ENCODE assay signal across 10 cellular contexts in the genomic region with DNA sequence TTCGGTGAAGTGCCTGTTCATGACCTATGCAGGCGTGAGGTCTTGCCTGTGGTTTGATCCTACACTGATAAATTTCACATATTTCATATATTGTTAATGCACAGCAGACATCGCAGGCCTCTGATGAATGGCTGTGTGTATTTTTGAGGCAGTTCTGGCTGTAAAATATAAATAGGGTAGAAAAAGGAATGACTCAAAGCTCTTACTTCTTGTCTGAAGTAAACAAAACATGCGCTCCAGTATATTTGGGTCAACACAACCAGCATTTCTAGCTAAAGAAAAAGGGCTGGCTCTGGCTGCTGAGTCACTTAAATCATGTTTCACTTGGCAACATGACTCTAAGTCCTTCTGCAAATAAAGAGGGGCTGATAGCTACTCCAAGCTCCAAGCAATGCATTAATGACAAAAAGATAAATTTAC. TPM values are rescaled to one million over a fixed set of nuclear protein-coding genes. Genes with fewer than 3 reads are reported as not detected.
DNase-seq lines count a peak whose midpoint lies in the region; ATAC-seq and TF ChIP-seq lines count a peak whose summit lies in the region.
"Had no signal": no experiment of that assay in that cellular context is flagged by ENCODE, and none has a peak within 500 bp of the region (broad histone marks: within the 10 kb centered on the region; RNA-seq: fewer than 3 reads in every experiment).

No MANE protein-coding gene starts in this region.

- DNase-seq in EL: peak; percentile 63
- peak; percentile 57 for DNase-seq in NCI-H774 (lab: John Stamatoyannopoulos, UW)
- peak; percentile 88 for DNase-seq in fibroblast of mammary gland (ENCODE audit: low read depth)
- peak; percentile 81 for DNase-seq in renal cortical epithelial cell (ENCODE audit: low read depth)
- DNase-seq in NCI-H187 treated with DMSO at 0.1 percent for 48 hours (lab: John Stamatoyannopoulos, UW): no peak
- DNase-seq in activated naive CD4-positive, alpha-beta T cell treated with anti-CD3 and anti-CD28 coated beads for 36 hours: no peak
- DNase-seq: activated CD8-positive, alpha-beta memory T cell treated with anti-CD3 and anti-CD28 coated beads for 24 hours; NCI-H69 had no signal

- no peak overlapping the region for H3K27ac Mint-ChIP-seq in activated naive CD4-positive, alpha-beta T cell treated with anti-CD3 and anti-CD28 coated beads for 36 hours

- peaks cover under 1% of the 10 kb centered on the region for H3K27me3 Mint-ChIP-seq in activated naive CD4-positive, alpha-beta T cell treated with anti-CD3 and anti-CD28 coated beads for 36 hours (ENCODE audit: low read depth)

- H3K4me1 Mint-ChIP-seq in activated naive CD4-positive, alpha-beta T cell treated with anti-CD3 and anti-CD28 coated beads for 36 hours (ENCODE audit: low read depth): peaks cover 5% of the 10 kb centered on the region

- intact Hi-C loops in activated naive CD4-positive, alpha-beta T cell treated with anti-CD3 and anti-CD28 coated beads for 36 hours (cut with micrococcal nuclease): no loop called here

- no peaks in the 10 kb centered on the region for H3K36me3 Mint-ChIP-seq in activated naive CD4-positive, alpha-beta T cell treated with anti-CD3 and anti-CD28 coated beads for 36 hours (ENCODE audit: low read depth)

- no peaks in the 10 kb centered on the region for H3K9me3 Mint-ChIP-seq in activated naive CD4-positive, alpha-beta T cell treated with anti-CD3 and anti-CD28 coated beads for 36 hours

- TF ChIP-seq CTCF in fibroblast of mammary gland (conservative IDR thresholded peaks at IDR 0.05; ENCODE audit: control insufficient read depth, insufficient read depth, low read depth, low read length): no peak

- ATAC-seq in GM18867 (IDR thresholded peaks at IDR 0.05; ENCODE audit: unreplicated experiment) (no peak), GM19395 (IDR thresholded peaks at IDR 0.05; ENCODE audit: unreplicated experiment) (no peak)

- CTCF ChIA-PET in activated naive CD4-positive, alpha-beta T cell treated with anti-CD3 and anti-CD28 coated beads for 36 hours (lab: Charles Lee): interaction anchor here (0.5 kb wide), 1 partner anchor 337 kb away, joined by 3 read pairs; no protein-coding TSS in a partner anchor

- no peak overlapping the region for H3K4me3 Mint-ChIP-seq in activated naive CD4-positive, alpha-beta T cell treated with anti-CD3 and anti-CD28 coated beads for 36 hours

- no peak overlapping the region for H3K4me3 ChIP-seq in fibroblast of mammary gland (ENCODE audit: control insufficient read depth, low read depth, low read length)

RNA-seq across cellular contexts. Expression of gene TMCC3, which starts 54.1 kb away (rescaled TPM):
- 10.3 and 19.4 TPM in 2 replicates for total RNA-seq in renal cortical epithelial cell
- under 1 TPM in 1 of 2 experiments, not detected in 1; 0.05 TPM for total RNA-seq in activated naive CD4-positive, alpha-beta T cell treated with anti-CD3 and anti-CD28 coated beads for 36 hours

Comparison
In these comparisons a context has a peak if more than half of its experiments do, and no peak if none do; other contexts are left out.
1. DNase-seq: peak in EL (single experiment), NCI-H774 (single experiment), fibroblast of mammary gland (single experiment) and renal cortical epithelial cell (single experiment); none in NCI-H187 treated with DMSO at 0.1 percent for 48 hours (single experiment) and activated naive CD4-positive, alpha-beta T cell treated with anti-CD3 and anti-CD28 coated beads for 36 hours (single experiment).
2. RNA of gene TMCC3, which starts 54.1 kb away (total RNA-seq): 10.3 to 19.4 TPM in renal cortical epithelial cell; 0.05 TPM in activated naive CD4-positive, alpha-beta T cell treated with anti-CD3 and anti-CD28 coated beads for 36 hours; every median in the first group is over 10 times any median in the second.